Comparison of ENCODE assay signal across 8 cellular contexts in genomic region chrX:141176586-141177451, GRCh38. TPM values are rescaled to one million over a fixed set of nuclear protein-coding genes. Genes with fewer than 3 reads are reported as not detected.
DNase-seq lines count a peak whose midpoint lies in the region; ATAC-seq and TF ChIP-seq lines count a peak whose summit lies in the region.

Gene LDOC1 (minus strand): TSS chrX:141177129. CDS start chrX:141177021, 108 bp downstream.

- H3K4me3 Mint-ChIP-seq in activated naive CD8-positive, alpha-beta T cell, result peak within 1 kb of the TSS; percentile 80

- H3K27me3 Mint-ChIP-seq in activated naive CD8-positive, alpha-beta T cell, result no peaks in the 10 kb centered on the region

- ATAC-seq in HG03280 (IDR thresholded peaks at IDR 0.05; ENCODE audit: unreplicated experiment), result no peak
- no peak for ATAC-seq in GM19463 (IDR thresholded peaks at IDR 0.05; ENCODE audit: unreplicated experiment)

- H3K27ac ChIP-seq in HEK293 (ENCODE audit: extremely low read depth, low read depth, low read length), result no peak within 1 kb of the TSS; the same call in 1 of the 2 replicates
- H3K27ac ChIP-seq in stomach smooth muscle (ENCODE audit: low read length), result no peak within 1 kb of the TSS

- H3K36me3 ChIP-seq in HEK293 (ENCODE audit: control insufficient read depth in 2 of 2, insufficient read depth in 1 of 2, low read length in 2 of 2) (no peaks in the 10 kb centered on the region), stomach smooth muscle (ENCODE audit: control insufficient read depth in 2 of 2, insufficient read depth in 2 of 2, low read length in 2 of 2) (no peaks in the 10 kb centered on the region)

- no peak for TF ChIP-seq CTCF in HEK293 (tag by site-specific recombination; IDR thresholded peaks at IDR 0.05)

- H3K36me3 Mint-ChIP-seq in activated naive CD8-positive, alpha-beta T cell, result no peaks in the 10 kb centered on the region

- peaks cover 7% of the 10 kb centered on the region for H3K4me1 Mint-ChIP-seq in activated naive CD8-positive, alpha-beta T cell (ENCODE audit: low read depth)

- H3K9ac ChIP-seq in stomach smooth muscle (ENCODE audit: low read length in 2 of 2), result peak within 1 kb of the TSS; percentile 28 to 36

- peaks cover 0 to 4% of the 10 kb centered on the region in 2 donors for H3K27me3 ChIP-seq in stomach smooth muscle (ENCODE audit: control insufficient read depth in 1 of 2, insufficient read depth in 2 of 2, low read length in 2 of 2)

- H3K9me3 Mint-ChIP-seq in activated naive CD8-positive, alpha-beta T cell (ENCODE audit: low read depth), result no peaks in the 10 kb centered on the region

- H3K4me1 ChIP-seq in HEK293 (ENCODE audit: control insufficient read depth, insufficient read depth, low read length) (no peaks in the 10 kb centered on the region), stomach smooth muscle (ENCODE audit: control insufficient read depth, insufficient read depth, low read length) (no peaks in the 10 kb centered on the region)

- peak within 1 kb of the TSS; percentile 22 for H3K27ac Mint-ChIP-seq in activated naive CD8-positive, alpha-beta T cell

- H3K4me3 ChIP-seq in HEK293 (ENCODE audit: low read depth, low read length) (peak within 1 kb of the TSS; percentile 62), stomach smooth muscle (ENCODE audit: low read length in 2 of 2) (peak within 1 kb of the TSS; percentile 75 to 76)

- POLR2A ChIA-PET in HEK293 (lab: Yijun Ruan, JAX), result interaction anchor here (0.6 to 1.5 kb wide), 4 partner anchors 12 to 1595 kb away, joined by 3 to 9 read pairs (median 4); no protein-coding TSS in a partner anchor

- H3K9me3 ChIP-seq in HEK293 (ENCODE audit: control insufficient read depth, insufficient read depth, low read depth, low read length) (no peaks in the 10 kb centered on the region), stomach smooth muscle (ENCODE audit: control insufficient read depth in 2 of 2, low read length in 2 of 2) (no peaks in the 10 kb centered on the region)

- DNase-seq in SHP77 treated with DMSO at 0.1 percent for 48 hours (lab: John Stamatoyannopoulos, UW), result peak; percentile 16
- DNase-seq in globus pallidus (ENCODE audit: low spot score), result peak; percentile 83
- DNase-seq in occipital lobe (lab: John Stamatoyannopoulos, UW), result peak; percentile 81

- CTCF ChIA-PET in HEK293 (lab: Yijun Ruan, JAX), result no interaction called here

TF ChIP-seq in HEK293, 187 proteins besides CTCF, POLR2A, EP300 and RAD21:
- TF ChIP-seq ZNF341 (tag by site-specific recombination; IDR thresholded peaks at IDR 0.05; ENCODE audit: low read depth) (peak; percentile 90), ZNF133 (tag by site-specific recombination; IDR thresholded peaks at IDR 0.05) (no peak), ZNF561 (tag by site-specific recombination; IDR thresholded peaks at IDR 0.05; ENCODE audit: borderline replicate concordance) (no peak), ZNF335 (tag by site-specific recombination; conservative IDR thresholded peaks at IDR 0.05) (peak; percentile 62), SP3 (tag by site-specific recombination; IDR thresholded peaks at IDR 0.05) (peak; percentile 53; the same call in 1 of the 2 replicates), HOXC10 (CRISPR knock-in tag; IDR thresholded peaks at IDR 0.05) (0 out of 2 replicates have a peak, but pooled peaks have one; percentile 64), ZBTB26 (tag by site-specific recombination; optimal IDR thresholded peaks at IDR 0.05) (peak; percentile 47), SP2 (tag by site-specific recombination; IDR thresholded peaks at IDR 0.05) (peak; percentile 25; the same call in 1 of the 2 replicates), ZBTB17 (tag by site-specific recombination; IDR thresholded peaks at IDR 0.05) (peak; percentile 38; the same call in 1 of the 2 replicates), ZNF660 (tag by site-specific recombination; IDR thresholded peaks at IDR 0.05) (no peak)
TF ChIP-seq in HEK293: peak in this region for 7.

RNA-seq across cellular contexts. Expression of gene LDOC1, which starts in this region (rescaled TPM):
- 8.4 TPM for total RNA-seq in occipital lobe

Comparison
In these comparisons a context has a peak if more than half of its experiments do, and no peak if none do; other contexts are left out.
1. DNase-seq: peak in every context shown above with its lines; median percentile 83 in globus pallidus; 81 in occipital lobe; 16 in SHP77 treated with DMSO at 0.1 percent for 48 hours.